Comparison of ENCODE assay signal across 8 cellular contexts in the genomic region with DNA sequence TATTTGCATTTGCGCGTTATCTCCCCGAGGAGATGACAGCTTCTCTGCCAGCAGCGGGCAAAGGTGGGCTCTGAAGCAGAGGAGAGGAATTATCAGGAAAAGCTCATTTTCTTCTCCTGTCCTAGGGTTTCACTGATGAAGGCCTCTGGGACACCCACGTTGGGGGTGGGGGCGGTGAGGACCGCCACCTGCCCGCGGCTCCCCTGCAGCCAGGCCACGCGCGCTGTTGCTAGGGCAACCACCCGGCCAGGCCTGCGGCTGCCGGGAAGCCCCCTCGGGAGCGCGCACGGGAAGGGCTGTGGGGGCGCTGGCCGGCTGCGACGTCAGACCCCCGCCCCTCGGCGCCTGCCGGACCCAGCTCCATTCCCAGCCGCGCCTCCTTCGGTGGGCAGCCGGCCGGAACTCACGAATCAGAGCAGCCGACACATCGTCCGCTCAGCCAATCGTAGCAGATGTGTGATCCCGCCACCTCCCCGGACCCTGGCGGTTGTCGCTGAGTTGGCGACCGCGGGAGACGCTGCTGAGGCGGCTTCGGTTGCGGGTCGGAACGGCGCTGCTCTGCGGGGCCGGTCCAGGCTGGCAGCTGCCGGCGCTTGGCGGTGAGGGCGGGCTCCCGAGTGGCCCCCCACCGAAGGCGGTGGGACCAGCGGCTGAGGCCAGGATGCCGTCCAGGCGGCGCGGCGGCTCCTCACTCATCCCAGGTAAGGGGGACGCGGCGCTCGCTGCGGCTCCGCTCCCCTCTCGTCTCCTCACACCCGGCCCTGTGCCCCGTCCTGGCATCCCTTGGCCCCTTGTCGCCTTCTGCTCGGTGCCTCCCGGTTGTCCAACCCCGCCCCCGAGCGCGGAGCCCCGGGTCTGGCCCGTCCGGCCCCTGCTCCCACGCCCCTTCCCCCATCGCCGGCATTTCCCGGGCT. TPM values are rescaled to one million over a fixed set of nuclear protein-coding genes. Genes with fewer than 3 reads are reported as not detected.
A peak's percentile ranks its signal among the peaks of the same experiment; 100 is the strongest.
DNase-seq lines count a peak whose midpoint lies in the region; ATAC-seq and TF ChIP-seq lines count a peak whose summit lies in the region.

TSS of gene TPST1 (plus strand) at position 513 of the 914 bp plus-strand sequence. CDS start 35,092 bp downstream, outside the sequence.

- H3K9me3 Mint-ChIP-seq in activated CD4-positive, alpha-beta memory T cell treated with anti-CD3 and anti-CD28 coated beads, Interleukin-2, amount 10 ng/mL, durations not matched to agents 7 days and 5 days, result no peaks in the 10 kb centered on the region

- H3K27me3 Mint-ChIP-seq in activated CD4-positive, alpha-beta memory T cell treated with anti-CD3 and anti-CD28 coated beads, Interleukin-2, amount 10 ng/mL, durations not matched to agents 7 days and 5 days, result peaks cover 48% of the 10 kb centered on the region

- POLR2A ChIA-PET in activated CD4-positive, alpha-beta memory T cell treated with anti-CD3 and anti-CD28 coated beads, Interleukin-2, amount 10 ng/mL, durations not matched to agents 7 days and 5 days (lab: Charles Lee), result no interaction called here

- H3K36me3 Mint-ChIP-seq in activated CD4-positive, alpha-beta memory T cell treated with anti-CD3 and anti-CD28 coated beads, Interleukin-2, amount 10 ng/mL, durations not matched to agents 7 days and 5 days (ENCODE audit: low read depth), result no peaks in the 10 kb centered on the region

- peak in 1 of 2 donors; percentile 50 for TF ChIP-seq POLR2A in lower leg skin (IDR thresholded peaks at IDR 0.05)

- CTCF ChIA-PET in activated CD4-positive, alpha-beta memory T cell treated with anti-CD3 and anti-CD28 coated beads, Interleukin-2, amount 10 ng/mL, durations not matched to agents 7 days and 5 days (lab: Charles Lee), result interaction anchor here (1.3 to 1.9 kb wide), 3 partner anchors 14 to 91 kb away, joined by 3 to 4 read pairs (median 3); partner anchors contain the start of gene CRCP

- H3K27me3 ChIP-seq in duodenal mucosa (ENCODE audit: control insufficient read depth in 1 of 2, insufficient read depth in 2 of 2, low read length in 2 of 2), result peaks cover 20 to 25% of the 10 kb centered on the region in 2 donors

- peaks cover 24% of the 10 kb centered on the region for H3K4me1 Mint-ChIP-seq in activated CD4-positive, alpha-beta memory T cell treated with anti-CD3 and anti-CD28 coated beads, Interleukin-2, amount 10 ng/mL, durations not matched to agents 7 days and 5 days

- H3K9ac ChIP-seq in duodenal mucosa (ENCODE audit: low read depth in 1 of 2, low read length in 2 of 2), result peak within 1 kb of the TSS; percentile 60 to 67

- peak within 1 kb of the TSS; percentile 67 to 76 for H3K4me3 ChIP-seq in duodenal mucosa (ENCODE audit: low read depth in 1 of 2, low read length in 2 of 2)
- peak within 1 kb of the TSS; percentile 87 for H3K4me3 ChIP-seq in lower leg skin (ENCODE audit: low read depth, poor library complexity, severe bottlenecking)

- DNase-seq in NCI-H69 (lab: John Stamatoyannopoulos, UW) (peak; percentile 97), lower leg skin (ENCODE audit: low spot score in 2 of 2) (peak; percentile 74 to 97)
- DNase-seq in activated CD4-positive, alpha-beta memory T cell treated with anti-CD3 and anti-CD28 coated beads, Interleukin-2, amount 10 ng/mL, durations not matched to agents 7 days and 5 days, result peak; percentile 74
- DNase-seq in stimulated activated CD4-positive, alpha-beta T cell treated with anti-CD3 and anti-CD28 coated beads, Interleukin-4, amount 100 ng/mL, for 4 hours, result peak; percentile 73 to 74

- H3K36me3 ChIP-seq in duodenal mucosa (ENCODE audit: control insufficient read depth in 1 of 2, insufficient read depth in 2 of 2, low read length in 2 of 2), result no peaks in the 10 kb centered on the region

- no peak within 1 kb of the TSS for H3K27ac Mint-ChIP-seq in activated CD4-positive, alpha-beta memory T cell treated with anti-CD3 and anti-CD28 coated beads, Interleukin-2, amount 10 ng/mL, durations not matched to agents 7 days and 5 days

- peak; percentile 80 for TF ChIP-seq CTCF in C4-2B (conservative IDR thresholded peaks at IDR 0.05)
- peak in 1 of 3 donors; percentile 70 for TF ChIP-seq CTCF in lower leg skin (IDR thresholded peaks at IDR 0.05)

- peak within 1 kb of the TSS; percentile 79 for H3K4me3 Mint-ChIP-seq in activated CD4-positive, alpha-beta memory T cell treated with anti-CD3 and anti-CD28 coated beads, Interleukin-2, amount 10 ng/mL, durations not matched to agents 7 days and 5 days

- H3K9me3 ChIP-seq in duodenal mucosa (ENCODE audit: control insufficient read depth in 1 of 2, low read length in 2 of 2), result no peaks in the 10 kb centered on the region

- H3K4me1 ChIP-seq in duodenal mucosa (ENCODE audit: control insufficient read depth in 1 of 2, insufficient read depth in 2 of 2, low read length in 2 of 2), result peaks cover 0 to 22% of the 10 kb centered on the region in 2 donors

- H3K27ac ChIP-seq in C4-2B, result peak within 1 kb of the TSS; percentile 66
- H3K27ac ChIP-seq in duodenal mucosa (ENCODE audit: low read depth, low read length), result peak within 1 kb of the TSS; percentile 62

- WGBS in lower leg skin, 2 donors, result 1% methylated on average over 39 to 42 of the region's 89 CpGs

- ATAC-seq in GM19351 (IDR thresholded peaks at IDR 0.05; ENCODE audit: unreplicated experiment), result peak; percentile 92
- ATAC-seq in HG03520 (IDR thresholded peaks at IDR 0.05; ENCODE audit: unreplicated experiment), result peak; percentile 95

- intact Hi-C loops in lower leg skin (cut with DNase I; ENCODE audit: low total_unique reads), result no loop called here

RNA-seq across cellular contexts. Expression of gene TPST1, which starts in this region (rescaled TPM):
- total RNA-seq in activated CD4-positive, alpha-beta memory T cell treated with anti-CD3 and anti-CD28 coated beads, Interleukin-2, amount 10 ng/mL, durations not matched to agents 7 days and 5 days, result under 1 TPM; 0.25 to 0.28 TPM
- total RNA-seq in lower leg skin, result 10 to 100 TPM; 10.1 to 12.8 (median 11.2) TPM

Comparison
In these comparisons a context has a peak if more than half of its experiments do, and no peak if none do; other contexts are left out.
1. Peak in every context shown above with its lines: DNase-seq, ATAC-seq, H3K4me3 ChIP-seq and H3K27ac ChIP-seq.
2. RNA of gene TPST1 (total RNA-seq): 10.1 to 12.8 TPM in lower leg skin; 0.25 to 0.28 TPM in activated CD4-positive, alpha-beta memory T cell treated with anti-CD3 and anti-CD28 coated beads, Interleukin-2, amount 10 ng/mL, durations not matched to agents 7 days and 5 days; every median in the first group is over 4 times any median in the second.
3. Peak in DNase-seq in activated CD4-positive, alpha-beta memory T cell treated with anti-CD3 and anti-CD28 coated beads, Interleukin-2, amount 10 ng/mL, durations not matched to agents 7 days and 5 days; RNA of the gene not detected or under 1 TPM.